23 cellular contexts compared by ENCODE assay signal in the genomic region with DNA sequence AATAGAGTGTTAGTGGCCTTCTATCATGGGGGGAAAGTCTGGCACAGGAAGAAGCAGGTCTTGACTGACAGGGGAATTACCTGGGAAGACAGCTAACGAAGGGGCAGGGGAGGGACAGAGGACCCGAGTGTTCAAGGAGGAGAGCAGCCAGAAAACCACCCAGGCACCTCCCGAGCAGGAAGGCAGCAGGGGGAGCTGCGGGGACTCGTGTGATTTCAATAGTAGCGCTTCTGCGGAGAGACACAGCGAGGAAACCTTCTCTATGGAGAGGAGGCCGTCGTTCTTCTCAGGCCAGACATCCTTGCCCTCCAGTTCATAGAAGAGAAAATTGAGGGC. TPM values are rescaled to one million over a fixed set of nuclear protein-coding genes. Genes with fewer than 3 reads are reported as not detected.
DNase-seq lines count a peak whose midpoint lies in the region; ATAC-seq and TF ChIP-seq lines count a peak whose summit lies in the region.
"Had no signal": no experiment of that assay in that cellular context is flagged by ENCODE, and none has a peak within 500 bp of the region (broad histone marks: within the 10 kb centered on the region; RNA-seq: fewer than 3 reads in every experiment).

No MANE protein-coding gene starts in this region.

- peaks cover 11% of the 10 kb centered on the region for H3K79me1 ChIP-seq in neuronal stem cell (ENCODE audit: low read depth, low read length)

- no TSS peak for BruUV-seq in PC-3 (replicated peaks; lab: Mats Ljungman, UMichigan)

- peaks cover 2% of the 10 kb centered on the region for H3K36me3 Mint-ChIP-seq in chondrocyte (ENCODE audit: low read depth)

- CTCF ChIA-PET in PC-3 (lab: Charles Lee), result no interaction called here

- H3K4me1 Mint-ChIP-seq in chondrocyte (ENCODE audit: low read depth), result peaks cover 81% of the 10 kb centered on the region

- H3K4me1 ChIP-seq in right atrium auricular region, result peaks cover 0 to 90% of the 10 kb centered on the region in 2 donors
- H3K4me1 ChIP-seq in neuronal stem cell (ENCODE audit: control insufficient read depth in 2 of 2, insufficient read depth in 1 of 2, low read depth in 1 of 2, low read length in 2 of 2), result peaks cover 29 to 42% of the 10 kb centered on the region in 2 donors
- H3K4me1 ChIP-seq in PC-3 (ENCODE audit: insufficient read depth, low read length), result peaks cover 22% of the 10 kb centered on the region

- H2BK12ac ChIP-seq in neuronal stem cell (ENCODE audit: low read length), result no peak overlapping the region

- no peak overlapping the region for H2AK5ac ChIP-seq in neuronal stem cell (ENCODE audit: low read depth, low read length)

- H3K9me2 ChIP-seq in PC-3 (replicated peaks; ENCODE audit: low read length), result no peaks in the 10 kb centered on the region

- no peak overlapping the region for H3K4me3 Mint-ChIP-seq in chondrocyte (ENCODE audit: unreplicated experiment)
- H3K4me3 Mint-ChIP-seq: activated CD8-positive, alpha-beta T cell treated with anti-CD3 and anti-CD28 coated beads, Interleukin-2, amount 10 ng/mL, durations not matched to agents 7 days and 5 days had no signal

- H3K23ac ChIP-seq in neuronal stem cell (ENCODE audit: low read depth, low read length, poor library complexity), result no peak overlapping the region

- H3K9me3 Mint-ChIP-seq in chondrocyte (ENCODE audit: low read depth), result no peaks in the 10 kb centered on the region

- H2BK5ac ChIP-seq in neuronal stem cell (ENCODE audit: low read length), result no peak overlapping the region

- ATAC-seq in Right ventricle myocardium superior (ENCODE audit: poor library complexity), result no peak
- no peak for ATAC-seq in PC-3
- no peak for ATAC-seq in GM21619 (IDR thresholded peaks at IDR 0.05; ENCODE audit: unreplicated experiment)
- ATAC-seq: A549; activated CD8-positive, alpha-beta T cell treated with anti-CD3 and anti-CD28 coated beads, Interleukin-2, amount 10 ng/mL, durations not matched to agents 7 days and 5 days; body of pancreas; Panc1 had no signal

- peak overlapping the region; percentile 60 for H3K27ac Mint-ChIP-seq in chondrocyte (ENCODE audit: unreplicated experiment)

- intact Hi-C loops in Right ventricle myocardium superior (cut with DNase I) (no loop called here), PC-3 (cut with micrococcal nuclease) (no loop called here), dorsolateral prefrontal cortex (cut with DNase I) (no loop called here)

- peaks cover 10% of the 10 kb centered on the region for H3K79me2 ChIP-seq in PC-3 (ENCODE audit: low read length)

- POLR2A ChIA-PET in PC-3 (lab: Charles Lee; ENCODE audit: unreplicated experiment), result no interaction called here

- H3K36me3 ChIP-seq in right atrium auricular region (no peaks in the 10 kb centered on the region), neuronal stem cell (replicated peaks in 1 of 2; ENCODE audit: control insufficient read depth in 2 of 2, insufficient read depth in 2 of 2, low read length in 2 of 2) (peaks cover 0 to 4% of the 10 kb centered on the region in 2 donors), PC-3 (ENCODE audit: low read depth, low read length) (no peaks in the 10 kb centered on the region)
- H3K36me3 ChIP-seq: sigmoid colon, SJCRH30, stomach, upper lobe of left lung had no signal

- no CpG with 5 or more reads among the region's 10 CpGs for WGBS in neuronal stem cell (ENCODE audit: extremely low coverage in 2 of 2, insufficient read length in 2 of 2, insufficient replicate concordance in 1 of 2), 2 donors

- no peaks in the 10 kb centered on the region for H3F3A ChIP-seq in PC-3 (ENCODE audit: low read length, unreplicated experiment)

- no peak overlapping the region for H4K8ac ChIP-seq in neuronal stem cell (ENCODE audit: low read depth, low read length)

- H3K4me2 ChIP-seq in neuronal stem cell (ENCODE audit: insufficient read depth, low read length, poor library complexity, severe bottlenecking) (no peak overlapping the region), PC-3 (ENCODE audit: low read length) (no peak overlapping the region)
- H3K4me2 ChIP-seq: A549 had no signal

- DNase-seq in right atrium auricular region (ENCODE audit: low spot score) (no peak), Right ventricle myocardium superior (no peak), chondrocyte (ENCODE audit: low spot score) (no peak), neuronal stem cell (ENCODE audit: low spot score) (no peak), PC-3 (no peak), dorsolateral prefrontal cortex (no peak)
- no peak for DNase-seq in activated CD4-positive, CD25-positive, alpha-beta regulatory T cell (lab: John Stamatoyannopoulos, UW)
- DNase-seq: activated CD4-positive, alpha-beta T cell treated with anti-CD3 and anti-CD28 coated beads for 1 hour; activated CD8-positive, alpha-beta T cell treated with anti-CD3 and anti-CD28 coated beads, Interleukin-2, amount 10 ng/mL, durations not matched to agents 7 days and 5 days; activated gamma-delta T cell; activated T-cell treated with anti-CD3 and anti-CD28 coated beads for 4 hours; body of pancreas; GF-D8; NCI-H146; sigmoid colon; SJCRH30; stomach; T-helper 1 cell; upper lobe of left lung had no signal

- H3K27ac ChIP-seq in right atrium auricular region, result peak overlapping the region; percentile 89 to 91
- peak overlapping the region; percentile 52 for H3K27ac ChIP-seq in neuronal stem cell (replicated peaks; ENCODE audit: low read length)
- no peak overlapping the region for H3K27ac ChIP-seq in PC-3 (ENCODE audit: low read length)
- peak overlapping the region in 10 of 59 donors; percentile 8 to 61 (median 34) for H3K27ac ChIP-seq in dorsolateral prefrontal cortex
- H3K27ac ChIP-seq: A549, body of pancreas, parathyroid adenoma, SJCRH30, upper lobe of left lung had no signal

- H2BK15ac ChIP-seq in neuronal stem cell (ENCODE audit: low read length), result no peak overlapping the region

- no peak overlapping the region for H4K91ac ChIP-seq in neuronal stem cell (ENCODE audit: low read depth, low read length, poor library complexity)

- H3K4me3 ChIP-seq in right atrium auricular region, result no peak overlapping the region
- H3K4me3 ChIP-seq in neuronal stem cell (ENCODE audit: low read length in 2 of 2), result no peak overlapping the region
- no peak overlapping the region for H3K4me3 ChIP-seq in PC-3 (ENCODE audit: low read length)
- H3K4me3 ChIP-seq in dorsolateral prefrontal cortex, result no peak overlapping the region
- H3K4me3 ChIP-seq: A549, body of pancreas, sigmoid colon, SJCRH30, stomach, upper lobe of left lung had no signal

- H3K9ac ChIP-seq in neuronal stem cell (ENCODE audit: low read depth, low read length, poor library complexity) (peak overlapping the region; percentile 36), PC-3 (ENCODE audit: low read length) (no peak overlapping the region)
- H3K9ac ChIP-seq: parathyroid adenoma had no signal

- H2AFZ ChIP-seq in neuronal stem cell (ENCODE audit: low read length), result no peak overlapping the region
- no peak overlapping the region for H2AFZ ChIP-seq in PC-3 (ENCODE audit: low read length)
- H2AFZ ChIP-seq: parathyroid adenoma had no signal

- H3K27me3 ChIP-seq in right atrium auricular region (no peaks in the 10 kb centered on the region), neuronal stem cell (ENCODE audit: control insufficient read depth in 3 of 3, insufficient read depth in 3 of 3, low read depth in 1 of 3, low read length in 3 of 3) (no peaks in the 10 kb centered on the region), PC-3 (ENCODE audit: low read length) (no peaks in the 10 kb centered on the region), dorsolateral prefrontal cortex (no peaks in the 10 kb centered on the region)
- H3K27me3 ChIP-seq: body of pancreas, sigmoid colon, SJCRH30, stomach, upper lobe of left lung had no signal

- H3K27me3 Mint-ChIP-seq in chondrocyte (ENCODE audit: low read depth), result no peaks in the 10 kb centered on the region

- H3K14ac ChIP-seq in neuronal stem cell (ENCODE audit: low read length), result no peak overlapping the region

- H3K4ac ChIP-seq in neuronal stem cell (ENCODE audit: low read length), result no peak overlapping the region

- H2BK120ac ChIP-seq in neuronal stem cell (ENCODE audit: low read depth, low read length), result no peak overlapping the region

- peak overlapping the region; percentile 39 for H3K18ac ChIP-seq in neuronal stem cell (ENCODE audit: low read length)

- H4K20me1 ChIP-seq in PC-3 (ENCODE audit: low read length), result no peaks in the 10 kb centered on the region

- no peak for TF ChIP-seq CTCF in right atrium auricular region (IDR thresholded peaks at IDR 0.05)
- no peak for TF ChIP-seq CTCF in chondrocyte (IDR thresholded peaks at IDR 0.05)
- no peak for TF ChIP-seq CTCF in PC-3 (conservative IDR thresholded peaks at IDR 0.05; ENCODE audit: low read depth, low read length)
- no peak for TF ChIP-seq CTCF in dorsolateral prefrontal cortex (IDR thresholded peaks at IDR 0.05 in 54 of 56, conservative IDR thresholded peaks at IDR 0.05 in 2 of 56; ENCODE audit: low read depth in 1 of 56, partially characterized antibody in 56 of 56)

- H3K9me3 ChIP-seq in right atrium auricular region, result no peaks in the 10 kb centered on the region
- no peaks in the 10 kb centered on the region for H3K9me3 ChIP-seq in neuronal stem cell (replicated peaks in 1 of 2; ENCODE audit: control insufficient read depth in 2 of 2, insufficient read depth in 1 of 2, low read depth in 1 of 2, low read length in 2 of 2)
- no peaks in the 10 kb centered on the region for H3K9me3 ChIP-seq in PC-3 (ENCODE audit: low read length)
- H3K9me3 ChIP-seq: A549, body of pancreas, sigmoid colon, SJCRH30, stomach, upper lobe of left lung had no signal

RNA-seq across cellular contexts. Expression of a gene that starts 39.9 kb away (rescaled TPM):
- under 1 TPM in 1 of 2 donors, not detected in 1; 0.39 TPM for total RNA-seq in right atrium auricular region
- total RNA-seq in Right ventricle myocardium superior, result not detected
- total RNA-seq in chondrocyte, result 1.0 to 1.8 TPM (median 1.7 TPM) in 3 replicates
- 4.9 TPM for polyA plus RNA-seq in neuronal stem cell (2013, experiment 1 of 2)
- 4.7 TPM for polyA plus RNA-seq in neuronal stem cell (2013, experiment 2 of 2)
- total RNA-seq in PC-3 (2014; rRNA removed), result 1.1 and 1.6 TPM in 2 replicates
- total RNA-seq in dorsolateral prefrontal cortex, result 10 to 100 TPM in 63 of 120 experiments, 1 to 10 TPM in 57; 3.1 to 17.8 (median 10.0) TPM
- total RNA-seq: activated CD8-positive, alpha-beta T cell treated with anti-CD3 and anti-CD28 coated beads, Interleukin-2, amount 10 ng/mL, durations not matched to agents 7 days and 5 days; body of pancreas; SJCRH30 had no signal
